In genomic region chr3:115806501-115806900, GRCh38 we compare ENCODE assay signal across 23 cellular contexts.
A peak's percentile ranks its signal among the peaks of the same experiment; 100 is the strongest.
DNase-seq lines count a peak whose midpoint lies in the region; ATAC-seq and TF ChIP-seq lines count a peak whose summit lies in the region.
"Had no signal": no experiment of that assay in that cellular context is flagged by ENCODE, and none has a peak within 500 bp of the region (broad histone marks: within the 10 kb centered on the region; RNA-seq: fewer than 3 reads in every experiment).

No MANE protein-coding gene starts in this region.

- peak overlapping the region; percentile 94 for H3K27ac ChIP-seq in foreskin keratinocyte
- H3K27ac ChIP-seq in smooth muscle cell (ENCODE audit: low read depth), result peak overlapping the region; percentile 23
- no peak overlapping the region for H3K27ac ChIP-seq in WERI-Rb-1
- H3K27ac ChIP-seq: esophagus squamous epithelium, parathyroid adenoma, stomach, tibial artery had no signal

- H3F3A ChIP-seq in smooth muscle cell (ENCODE audit: low read depth), result no peaks in the 10 kb centered on the region

- H3K36me3 ChIP-seq in smooth muscle cell (ENCODE audit: low read depth) (no peaks in the 10 kb centered on the region), WERI-Rb-1 (no peaks in the 10 kb centered on the region)
- H3K36me3 ChIP-seq: esophagus squamous epithelium, HAP-1, stomach, tibial artery had no signal

- no peak overlapping the region for H3K9ac ChIP-seq in smooth muscle cell (ENCODE audit: low read depth)
- H3K9ac ChIP-seq: parathyroid adenoma had no signal

- no peaks in the 10 kb centered on the region for H3K27me3 ChIP-seq in foreskin keratinocyte
- no peaks in the 10 kb centered on the region for H3K27me3 ChIP-seq in smooth muscle cell (ENCODE audit: low read depth)
- H3K27me3 ChIP-seq in WERI-Rb-1 (ENCODE audit: insufficient read depth, low read depth, severe bottlenecking), result peaks cover 20% of the 10 kb centered on the region
- H3K27me3 ChIP-seq: esophagus squamous epithelium, stomach, tibial artery had no signal

- H3K4me1 ChIP-seq in foreskin keratinocyte, result peaks cover 17% of the 10 kb centered on the region
- H3K4me1 ChIP-seq in smooth muscle cell (ENCODE audit: low read depth), result peaks cover 7% of the 10 kb centered on the region
- H3K4me1 ChIP-seq: HAP-1, parathyroid adenoma had no signal

- 11% methylated on average over 4 of the region's 4 CpGs for whole genome bisulfite sequencing in smooth muscle cell (ENCODE audit: low lambda C conversion rate)

- in situ Hi-C loops in astrocyte of the spinal cord (cut with HindIII; ENCODE audit: low sequenced_read_pairs), result no loop called here

- peak overlapping the region; percentile 61 for H3K4me2 ChIP-seq in smooth muscle cell

- H2AFZ ChIP-seq in smooth muscle cell (ENCODE audit: low read depth), result peak overlapping the region; percentile 13
- H2AFZ ChIP-seq: parathyroid adenoma had no signal

- no peak for ATAC-seq in foreskin keratinocyte
- ATAC-seq: activated CD8-positive, alpha-beta T cell treated with anti-CD3 and anti-CD28 coated beads, Interleukin-2, amount 10 ng/mL, durations not matched to agents 7 days and 5 days; activated naive CD4-positive, alpha-beta T cell treated with anti-CD3 and anti-CD28 coated beads, Interleukin-2, amount 50 U/mL, for 72 hours had no signal

- TF ChIP-seq CTCF in astrocyte of the spinal cord (IDR thresholded peaks at IDR 0.05; ENCODE audit: low read depth, low read length) (no peak), foreskin keratinocyte (conservative IDR thresholded peaks at IDR 0.05) (no peak), smooth muscle cell (IDR thresholded peaks at IDR 0.05; ENCODE audit: borderline replicate concordance, insufficient read depth, poor library complexity, severe bottlenecking) (no peak), WERI-Rb-1 (IDR thresholded peaks at IDR 0.05; ENCODE audit: low read depth, low read length) (no peak)

- H3K9me3 ChIP-seq in smooth muscle cell (replicated peaks; ENCODE audit: low read depth), result no peaks in the 10 kb centered on the region
- H3K9me3 ChIP-seq in WERI-Rb-1 (ENCODE audit: severe bottlenecking), result no peaks in the 10 kb centered on the region
- H3K9me3 ChIP-seq: esophagus squamous epithelium, HAP-1, stomach, tibial artery had no signal

- H3K79me2 ChIP-seq in smooth muscle cell (ENCODE audit: low read depth), result no peaks in the 10 kb centered on the region
- H3K79me2 ChIP-seq: parathyroid adenoma had no signal

- peak; percentile 90 for DNase-seq in HCEC 1CT
- DNase-seq in astrocyte of the spinal cord (ENCODE audit: low read depth, low spot score), result peak; percentile 48
- no peak for DNase-seq in foreskin keratinocyte
- DNase-seq in smooth muscle cell (lab: John Stamatoyannopoulos, UW; ENCODE audit: unreplicated experiment), result no peak
- no peak for DNase-seq in NCI-H510A (lab: John Stamatoyannopoulos, UW)
- DNase-seq in WERI-Rb-1, result no peak
- DNase-seq in NCI-H1417 treated with DMSO at 0.1 percent for 48 hours (lab: John Stamatoyannopoulos, UW), result no peak
- DNase-seq: activated CD8-positive, alpha-beta T cell treated with anti-CD3 and anti-CD28 coated beads, Interleukin-2, amount 10 ng/mL, durations not matched to agents 7 days and 5 days; anterior cingulate cortex; C1 segment of cervical spinal cord; Calu3; DMS79 treated with DMSO at 0.1 percent for 48 hours; esophagus squamous epithelium; Karpas-422; kidney glomerular epithelial cell; NCI-H187; NCI-H524 treated with DMSO at 0.1 percent for 48 hours; stimulated activated CD4-positive, alpha-beta T cell treated with anti-CD3 and anti-CD28 coated beads, Interleukin-2, amount 100 ng/mL, for 24 hours; stomach; tibial artery had no signal

- H3K4me3 ChIP-seq in astrocyte of the spinal cord (ENCODE audit: low read depth, low read length) (no peak overlapping the region), smooth muscle cell (no peak overlapping the region), WERI-Rb-1 (ENCODE audit: low read depth, low read length) (no peak overlapping the region)
- H3K4me3 ChIP-seq: esophagus squamous epithelium, HAP-1, stomach, tibial artery had no signal

- no peaks in the 10 kb centered on the region for H4K20me1 ChIP-seq in smooth muscle cell (ENCODE audit: low read depth)

Comparison
In these comparisons a context has a peak if more than half of its experiments do, and no peak if none do; other contexts are left out.
1. DNase-seq: peak in HCEC 1CT (single experiment) and astrocyte of the spinal cord (single experiment); none in foreskin keratinocyte (0 of 2), smooth muscle cell (single experiment), NCI-H510A (single experiment), WERI-Rb-1 (single experiment) and NCI-H1417 treated with DMSO at 0.1 percent for 48 hours (single experiment).